ENCODE assay signal across 1 cellular context in genomic region chr2:101545940-101546339, GRCh38.
TF ChIP-seq lines count a peak whose summit lies in the region.

No MANE protein-coding gene starts in this region.

TF ChIP-seq in HCT116, 20 proteins besides CTCF, POLR2A, EP300 and RAD21 (continued from another document):
- TF ChIP-seq REST (IDR thresholded peaks at IDR 0.05; ENCODE audit: low read depth): no peak
- TF ChIP-seq ZNF274 (IDR thresholded peaks at IDR 0.05; ENCODE audit: low read depth, low read length): no peak
- TF ChIP-seq YY1 (IDR thresholded peaks at IDR 0.05; ENCODE audit: extremely low read depth, insufficient replicate concordance, low read depth, low read length): no peak
- TF ChIP-seq ZFX (IDR thresholded peaks at IDR 0.05): no peak
- no peak for TF ChIP-seq EGR1 (IDR thresholded peaks at IDR 0.05; ENCODE audit: low read depth)
- TF ChIP-seq ELF1 (IDR thresholded peaks at IDR 0.05; ENCODE audit: borderline replicate concordance, low read depth): no peak
- TF ChIP-seq SIN3A (IDR thresholded peaks at IDR 0.05; ENCODE audit: low read depth): no peak
- TF ChIP-seq EZH2 (IDR thresholded peaks at IDR 0.05): no peak
